1 cellular context compared by ENCODE assay signal in the genomic region with DNA sequence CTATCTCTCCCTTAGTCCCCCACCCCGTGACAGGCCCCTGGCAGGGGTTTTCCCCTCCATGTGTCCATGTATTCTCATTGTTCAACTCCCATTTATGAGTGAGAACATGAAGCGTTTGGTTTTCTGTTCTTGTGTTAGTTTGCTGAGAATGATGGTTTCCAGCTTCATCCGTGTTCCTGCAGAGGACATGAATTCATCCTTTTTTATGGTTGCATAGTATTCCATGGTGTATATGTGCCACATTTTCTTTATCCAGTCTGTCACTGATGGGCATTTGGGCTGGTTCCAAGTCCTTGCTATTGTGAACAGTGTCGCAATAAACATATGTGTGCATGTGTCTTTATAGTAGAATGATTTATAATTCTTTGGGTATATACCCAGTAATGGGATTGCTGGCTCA. TPM values are rescaled to one million over a fixed set of nuclear protein-coding genes. Genes with fewer than 3 reads are reported as not detected.
"Had no signal": no experiment of that assay in that cellular context is flagged by ENCODE, and none has a peak within 500 bp of the region (broad histone marks: within the 10 kb centered on the region; RNA-seq: fewer than 3 reads in every experiment).

No MANE protein-coding gene starts in this region.

RNA-seq across cellular contexts. Expression of a gene that starts 20.7 kb away (rescaled TPM):
- polyA plus RNA-seq: naive thymus-derived CD4-positive, alpha-beta T cell had no signal
